ENCODE assay signal across 14 cellular contexts in the genomic region with DNA sequence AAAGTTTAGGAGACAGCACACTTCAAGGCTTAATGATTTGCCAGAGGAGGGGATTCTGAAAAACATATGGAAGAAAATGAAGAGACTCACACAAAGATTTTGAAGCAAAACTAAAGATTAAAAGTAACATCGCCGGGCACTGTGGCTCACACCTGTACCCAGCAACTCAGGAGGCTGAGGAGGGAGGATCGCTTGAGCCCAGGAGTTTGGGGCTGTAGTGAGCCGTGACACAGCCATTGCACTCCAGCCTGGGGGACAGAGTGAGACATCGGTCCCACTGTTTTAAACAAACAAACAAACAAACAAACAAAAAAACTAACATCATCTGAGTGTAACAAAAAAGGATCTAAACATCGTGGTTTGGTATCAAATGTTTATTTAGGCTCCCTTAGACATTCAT. TPM values are rescaled to one million over a fixed set of nuclear protein-coding genes. Genes with fewer than 3 reads are reported as not detected.
A peak's percentile ranks its signal among the peaks of the same experiment; 100 is the strongest.
DNase-seq lines count a peak whose midpoint lies in the region; ATAC-seq and TF ChIP-seq lines count a peak whose summit lies in the region.
"Had no signal": no experiment of that assay in that cellular context is flagged by ENCODE, and none has a peak within 500 bp of the region (broad histone marks: within the 10 kb centered on the region; RNA-seq: fewer than 3 reads in every experiment).

No MANE protein-coding gene starts in this region.

- H2AK5ac ChIP-seq in mesenchymal stem cell (ENCODE audit: low read length, severe bottlenecking), result no peak overlapping the region

- H3K27ac Mint-ChIP-seq in stimulated activated naive CD8-positive, alpha-beta T cell treated with anti-CD3 and anti-CD28 coated beads, Interleukin-15, Interleukin-2, amounts not matched to agents 100 ng/mL and 50 ng/mL, for 24 hours, result no peak overlapping the region
- H3K27ac Mint-ChIP-seq in activated T-helper 17 cell treated with anti-CD3 and anti-CD28 coated beads, Interleukin-2, amount 50 U/mL, for 72 hours, result peak overlapping the region; percentile 24

- DNase-seq in stimulated activated naive CD8-positive, alpha-beta T cell treated with anti-CD3 and anti-CD28 coated beads, Interleukin-15, Interleukin-2, amounts not matched to agents 100 U/mL and 50 U/mL, for 24 hours, result no peak
- DNase-seq in mesenchymal stem cell, result no peak
- DNase-seq in GM10248 (ENCODE audit: extremely low spot score), result no peak
- DNase-seq in ovary, result no peak
- no peak for DNase-seq in NCI-H69 (lab: John Stamatoyannopoulos, UW)
- DNase-seq: activated CD8-positive, alpha-beta memory T cell treated with anti-CD3 and anti-CD28 coated beads, Interleukin-2, amount 50 U/mL, for 48 hours; dermis blood vessel endothelial cell; DMS153; mesendoderm; NCI-H1105 treated with DMSO at 0.1 percent for 48 hours; NCI-H526 had no signal

- H3K4me3 ChIP-seq in mesenchymal stem cell (ENCODE audit: insufficient read depth in 1 of 2, low read depth in 1 of 2, low read length in 2 of 2), result peak overlapping the region in 1 of 2 experiments; percentile 93
- no peak overlapping the region for H3K4me3 ChIP-seq in ovary

- H3K9me3 Mint-ChIP-seq in stimulated activated naive CD8-positive, alpha-beta T cell treated with anti-CD3 and anti-CD28 coated beads, Interleukin-15, Interleukin-2, amounts not matched to agents 100 ng/mL and 50 ng/mL, for 24 hours, result no peaks in the 10 kb centered on the region
- H3K9me3 Mint-ChIP-seq in activated T-helper 17 cell treated with anti-CD3 and anti-CD28 coated beads, Interleukin-2, amount 50 U/mL, for 72 hours, result no peaks in the 10 kb centered on the region

- TF ChIP-seq EP300 in ovary (IDR thresholded peaks at IDR 0.05), result no peak

- no peak overlapping the region for H2AFZ ChIP-seq in mesenchymal stem cell (ENCODE audit: low read depth, low read length)

- H3K27ac ChIP-seq in mesenchymal stem cell (ENCODE audit: low read length, poor library complexity, severe bottlenecking), result no peak overlapping the region
- H3K27ac ChIP-seq in ovary, result no peak overlapping the region

- H3K4me3 Mint-ChIP-seq in stimulated activated naive CD8-positive, alpha-beta T cell treated with anti-CD3 and anti-CD28 coated beads, Interleukin-15, Interleukin-2, amounts not matched to agents 100 ng/mL and 50 ng/mL, for 24 hours, result peak overlapping the region; percentile 53
- peak overlapping the region; percentile 85 for H3K4me3 Mint-ChIP-seq in activated T-helper 17 cell treated with anti-CD3 and anti-CD28 coated beads, Interleukin-2, amount 50 U/mL, for 72 hours

- intact Hi-C loops in ovary (cut with DNase I), result no loop called here

- no peak overlapping the region for H3K23ac ChIP-seq in mesenchymal stem cell (ENCODE audit: low read length in 2 of 2)

- ATAC-seq in stimulated activated naive CD8-positive, alpha-beta T cell treated with anti-CD3 and anti-CD28 coated beads, Interleukin-15, Interleukin-2, amounts not matched to agents 100 U/mL and 50 U/mL, for 24 hours, result no peak
- no peak for ATAC-seq in activated T-helper 17 cell treated with anti-CD3 and anti-CD28 coated beads, Interleukin-2, amount 50 U/mL, for 72 hours (replicated peaks)
- ATAC-seq in esophagus mucosa, result no peak

- no peaks in the 10 kb centered on the region for H3K27me3 Mint-ChIP-seq in stimulated activated naive CD8-positive, alpha-beta T cell treated with anti-CD3 and anti-CD28 coated beads, Interleukin-15, Interleukin-2, amounts not matched to agents 100 ng/mL and 50 ng/mL, for 24 hours
- no peaks in the 10 kb centered on the region for H3K27me3 Mint-ChIP-seq in activated T-helper 17 cell treated with anti-CD3 and anti-CD28 coated beads, Interleukin-2, amount 50 U/mL, for 72 hours

- H3K9me3 ChIP-seq in mesenchymal stem cell (ENCODE audit: control insufficient read depth, low read length), result no peaks in the 10 kb centered on the region
- peaks cover 0 to 2% of the 10 kb centered on the region in 2 donors for H3K9me3 ChIP-seq in ovary

- peak overlapping the region; percentile 38 for H3K4me2 ChIP-seq in mesenchymal stem cell (ENCODE audit: low read length, poor library complexity, severe bottlenecking)

- H4K8ac ChIP-seq in mesenchymal stem cell (ENCODE audit: low read length), result no peak overlapping the region

- peaks cover 73% of the 10 kb centered on the region for H3K4me1 Mint-ChIP-seq in stimulated activated naive CD8-positive, alpha-beta T cell treated with anti-CD3 and anti-CD28 coated beads, Interleukin-15, Interleukin-2, amounts not matched to agents 100 ng/mL and 50 ng/mL, for 24 hours (ENCODE audit: low read depth)
- H3K4me1 Mint-ChIP-seq in activated T-helper 17 cell treated with anti-CD3 and anti-CD28 coated beads, Interleukin-2, amount 50 U/mL, for 72 hours, result peaks cover 32% of the 10 kb centered on the region

- H3K4me1 ChIP-seq in mesenchymal stem cell (ENCODE audit: control insufficient read depth, insufficient read depth, low read depth, low read length) (peaks cover 18% of the 10 kb centered on the region), ovary (ENCODE audit: insufficient read depth) (peaks cover 15% of the 10 kb centered on the region)

- H3K27me3 ChIP-seq in mesenchymal stem cell (ENCODE audit: control insufficient read depth in 1 of 2, insufficient read depth in 1 of 2, low read length in 2 of 2), result no peaks in the 10 kb centered on the region
- H3K27me3 ChIP-seq in ovary, result no peaks in the 10 kb centered on the region

- no peak for TF ChIP-seq POLR2A in ovary (IDR thresholded peaks at IDR 0.05)

- H2BK12ac ChIP-seq in mesenchymal stem cell (ENCODE audit: low read length in 2 of 2), result no peak overlapping the region

- H3K36me3 Mint-ChIP-seq in stimulated activated naive CD8-positive, alpha-beta T cell treated with anti-CD3 and anti-CD28 coated beads, Interleukin-15, Interleukin-2, amounts not matched to agents 100 ng/mL and 50 ng/mL, for 24 hours (ENCODE audit: low read depth), result peaks cover 38% of the 10 kb centered on the region
- H3K36me3 Mint-ChIP-seq in activated T-helper 17 cell treated with anti-CD3 and anti-CD28 coated beads, Interleukin-2, amount 50 U/mL, for 72 hours (ENCODE audit: low read depth), result peaks cover 66% of the 10 kb centered on the region

- H2BK120ac ChIP-seq in mesenchymal stem cell (ENCODE audit: low read depth, low read length), result no peak overlapping the region

- no peaks in the 10 kb centered on the region for H3K79me1 ChIP-seq in mesenchymal stem cell (replicated peaks; ENCODE audit: low read length, poor library complexity, severe bottlenecking)

- no peak overlapping the region for H3K18ac ChIP-seq in mesenchymal stem cell (ENCODE audit: low read depth in 1 of 2, low read length in 2 of 2)

- H3K36me3 ChIP-seq in mesenchymal stem cell (ENCODE audit: control insufficient read depth in 1 of 2, insufficient read depth in 2 of 2, low read depth in 1 of 2, low read length in 2 of 2), result peaks cover 16 to 26% of the 10 kb centered on the region in 2 experiments
- no peaks in the 10 kb centered on the region for H3K36me3 ChIP-seq in ovary

- H3K14ac ChIP-seq in mesenchymal stem cell (ENCODE audit: low read length in 2 of 2), result no peak overlapping the region

- H4K91ac ChIP-seq in mesenchymal stem cell (ENCODE audit: low read length), result no peak overlapping the region

- H3K9ac ChIP-seq in mesenchymal stem cell (ENCODE audit: low read length), result peak overlapping the region; percentile 89

- no peak overlapping the region for H2BK15ac ChIP-seq in mesenchymal stem cell (ENCODE audit: low read depth, poor library complexity, severe bottlenecking)

- H3K4ac ChIP-seq in mesenchymal stem cell (ENCODE audit: low read depth in 1 of 2, low read length in 2 of 2), result no peak overlapping the region

- WGBS in mesenchymal stem cell, result 93% methylated on average over 4 of the region's 6 CpGs
- 58 to 75% (median 72%) methylated on average over 6 of the region's 6 CpGs for WGBS in ovary, 3 donors

- no peak overlapping the region for H2BK5ac ChIP-seq in mesenchymal stem cell (ENCODE audit: low read depth, low read length, poor library complexity, severe bottlenecking)

- CTCF ChIA-PET in GM10248 (lab: Yijun Ruan, JAX), result no interaction called here

- POLR2A ChIA-PET in GM10248 (lab: Yijun Ruan, JAX), result no interaction called here

- TF ChIP-seq CTCF in GM10248 (IDR thresholded peaks at IDR 0.05; ENCODE audit: control extremely low read depth, extremely low read depth, low read depth, missing control alignments) (no peak), ovary (IDR thresholded peaks at IDR 0.05) (no peak)

RNA-seq across cellular contexts. Expression of gene KDELR2, which starts 2.5 kb away (rescaled TPM):
- 10 to 100 TPM; 55.1 to 68.0 TPM for total RNA-seq in activated T-helper 17 cell treated with anti-CD3 and anti-CD28 coated beads, Interleukin-2, amount 50 U/mL, for 72 hours
- polyA plus RNA-seq in mesenchymal stem cell (2013, experiment 1 of 2), result 287 TPM
- polyA plus RNA-seq in mesenchymal stem cell (2013, experiment 2 of 2), result 303 TPM
- total RNA-seq in ovary (100 to 1,000 TPM in 2 of 7 donors, 10 to 100 TPM in 5; 55.3 to 151 (median 93.3) TPM), esophagus mucosa (74.5 TPM)
- 100 to 1,000 TPM in 1 of 2 donors, 10 to 100 TPM in 1; 70.9 to 157 TPM for polyA plus RNA-seq in ovary

RNA-seq across cellular contexts. Expression of gene DAGLB, which starts 33.7 kb away (rescaled TPM):
- 10 to 100 TPM; 15.0 to 22.7 TPM for total RNA-seq in activated T-helper 17 cell treated with anti-CD3 and anti-CD28 coated beads, Interleukin-2, amount 50 U/mL, for 72 hours
- 6.1 TPM for polyA plus RNA-seq in mesenchymal stem cell (2013, experiment 1 of 2)
- polyA plus RNA-seq in mesenchymal stem cell (2013, experiment 2 of 2), result 6.4 TPM
- total RNA-seq in ovary (10 to 100 TPM; 11.5 to 22.4 (median 15.5) TPM), esophagus mucosa (11.2 TPM)
- 10 to 100 TPM in 1 of 2 donors, 1 to 10 TPM in 1; 8.8 to 10.7 TPM for polyA plus RNA-seq in ovary
